ENCODE assay signal across 17 cellular contexts in genomic region chr10:77972148-77972547, GRCh38. TPM values are rescaled to one million over a fixed set of nuclear protein-coding genes. Genes with fewer than 3 reads are reported as not detected.
DNase-seq lines count a peak whose midpoint lies in the region; ATAC-seq and TF ChIP-seq lines count a peak whose summit lies in the region.
"Had no signal": no experiment of that assay in that cellular context is flagged by ENCODE, and none has a peak within 500 bp of the region (broad histone marks: within the 10 kb centered on the region; RNA-seq: fewer than 3 reads in every experiment).

No MANE protein-coding gene starts in this region.

- H3K4me1 ChIP-seq in fibroblast of lung (ENCODE audit: control insufficient read depth, extremely low read depth, insufficient read depth, low read length) (peaks cover 8% of the 10 kb centered on the region), gastrocnemius medialis (peaks cover 31 to 56% of the 10 kb centered on the region in 2 donors), right lobe of liver (peaks cover 0 to 20% (median 4%) of the 10 kb centered on the region in 4 donors), A673 (ENCODE audit: insufficient read depth, low read length, poor library complexity, severe bottlenecking) (peaks cover 5% of the 10 kb centered on the region)

- H3K27me3 ChIP-seq in fibroblast of lung (ENCODE audit: control insufficient read depth, insufficient read depth, low read length) (no peaks in the 10 kb centered on the region), gastrocnemius medialis (no peaks in the 10 kb centered on the region), right lobe of liver (no peaks in the 10 kb centered on the region), A673 (replicated peaks; ENCODE audit: insufficient read depth, low read depth, low read length, poor library complexity) (no peaks in the 10 kb centered on the region)

- no peak overlapping the region for H2AFZ ChIP-seq in fibroblast of lung (ENCODE audit: low read length)

- TF ChIP-seq POLR2A in gastrocnemius medialis (IDR thresholded peaks at IDR 0.05), result no peak
- no peak for TF ChIP-seq POLR2A in right lobe of liver (IDR thresholded peaks at IDR 0.05)

- no peaks in the 10 kb centered on the region for H4K20me1 ChIP-seq in fibroblast of lung (ENCODE audit: control insufficient read depth, extremely low read depth, insufficient read depth, low read length)

- CTCF ChIA-PET in RWPE1 (lab: Yijun Ruan, JAX), result interaction anchor here (0.6 to 1.2 kb wide), 3 partner anchors 33 to 138 kb away, joined by 3 to 7 read pairs (median 5); no protein-coding TSS in a partner anchor
- CTCF ChIA-PET in A673 (lab: Charles Lee), result interaction anchor here (0.6 kb wide), 1 partner anchor 34 kb away, joined by 3 read pairs; no protein-coding TSS in a partner anchor

- POLR2A ChIA-PET in RWPE1 (lab: Yijun Ruan, JAX; ENCODE audit: low non-redundant PET), result no interaction called here
- POLR2A ChIA-PET in A673 (lab: Charles Lee; ENCODE audit: low non-redundant PET), result no interaction called here

- BruUV-seq in A673 (replicated peaks; lab: Mats Ljungman, UMichigan), result no TSS peak

- H3K27ac ChIP-seq in RWPE1, result peak overlapping the region; percentile 72
- H3K27ac ChIP-seq in fibroblast of lung (ENCODE audit: insufficient read depth, low read length), result peak overlapping the region; percentile 82
- peak overlapping the region; percentile 86 to 95 (median 90) for H3K27ac ChIP-seq in gastrocnemius medialis
- H3K27ac ChIP-seq in right lobe of liver, result peak overlapping the region in 1 of 3 donors; percentile 75
- no peak overlapping the region for H3K27ac ChIP-seq in A673 (ENCODE audit: low read depth, low read length, poor library complexity, severe bottlenecking)

- in situ Hi-C loops in gastrocnemius medialis (cut with MboI; ENCODE audit: low sequenced_read_pairs in 4 of 4), result no loop called here

- H3K4me3 ChIP-seq in AG10803 (ENCODE audit: low read length) (no peak overlapping the region), fibroblast of lung (replicated peaks in 1 of 4; ENCODE audit: control extremely low read depth in 1 of 4, insufficient read depth in 1 of 4, low read depth in 3 of 4, low read length in 4 of 4) (no peak overlapping the region), gastrocnemius medialis (no peak overlapping the region), right lobe of liver (no peak overlapping the region), A673 (ENCODE audit: low read depth, low read length, poor library complexity, severe bottlenecking) (no peak overlapping the region)

- no peak overlapping the region for H3K9ac ChIP-seq in fibroblast of lung (ENCODE audit: insufficient read depth, low read length)

- H3K79me2 ChIP-seq in fibroblast of lung (ENCODE audit: control insufficient read depth, insufficient read depth, low read length), result no peaks in the 10 kb centered on the region

- no peak overlapping the region for H3K4me2 ChIP-seq in fibroblast of lung (ENCODE audit: extremely low read depth, insufficient read depth, low read length)

- DNase-seq in AG10803 (ENCODE audit: low read depth) (no peak), RWPE1 (ENCODE audit: low spot score) (no peak), fibroblast of lung (ENCODE audit: low read depth in 2 of 2) (peak in 1 of 2 donors; percentile 21), gastrocnemius medialis (no peak), right lobe of liver (no peak), NCI-H2081 (lab: John Stamatoyannopoulos, UW) (no peak), HK-2 (ENCODE audit: unreplicated experiment) (no peak), A673 (ENCODE audit: low spot score) (no peak)
- DNase-seq: activated naive CD8-positive, alpha-beta T cell treated with anti-CD3 and anti-CD28 coated beads, Interleukin-2, amount 10 ng/mL, durations not matched to agents 7 days and 5 days; AML-193; Calu3; GF-D8; NCI-H1436 treated with DMSO at 0.1 percent for 48 hours; NCI-H345; NK-92 treated with Interleukin-12 subunit alpha and Interleukin-12 subunit beta, amount 100 ng/mL, for 24 hours; Right ventricle myocardium superior; stimulated activated naive CD4-positive, alpha-beta T cell treated with Interleukin-2 at 50 U/mL for 16 hours had no signal

- intact Hi-C loops in gastrocnemius medialis (cut with DNase I; ENCODE audit: low total_unique reads), result loop anchor here (2.0 to 5.0 kb wide), 2 partner anchors 45 to 1470 kb away; partner anchors contain the start of gene DLG5
- intact Hi-C loops in right lobe of liver (cut with DNase I), result no loop called here
- intact Hi-C loops in A673 (cut with micrococcal nuclease; ENCODE audit: unreplicated experiment), result no loop called here

- TF ChIP-seq CTCF in AG10803 (conservative IDR thresholded peaks at IDR 0.05; ENCODE audit: low read length) (0 out of 2 replicates have a peak, but pooled peaks have one; percentile 3), RWPE1 (conservative IDR thresholded peaks at IDR 0.05; ENCODE audit: low read depth) (no peak), fibroblast of lung (conservative IDR thresholded peaks at IDR 0.05 in 1 of 2, IDR thresholded peaks at IDR 0.05 in 1 of 2; ENCODE audit: low read depth in 1 of 2, low read length in 2 of 2) (no peak), gastrocnemius medialis (IDR thresholded peaks at IDR 0.05 in 4 of 5, conservative IDR thresholded peaks at IDR 0.05 in 1 of 5) (no peak), right lobe of liver (IDR thresholded peaks at IDR 0.05) (no peak), A673 (conservative IDR thresholded peaks at IDR 0.05; ENCODE audit: low read depth, low read length) (no peak)

- 89% methylated on average over 4 of the region's 5 CpGs for WGBS in right lobe of liver (ENCODE audit: insufficient coverage, low coverage, low lambda C conversion rate, missing lambda C conversion rate)

- ATAC-seq in gastrocnemius medialis (peak; percentile 13 to 16), right lobe of liver (no peak)

- H3K36me3 ChIP-seq in fibroblast of lung (ENCODE audit: control insufficient read depth, insufficient read depth, low read length), result peaks cover 2% of the 10 kb centered on the region
- H3K36me3 ChIP-seq in gastrocnemius medialis, result peaks cover 0 to 10% of the 10 kb centered on the region in 2 donors
- peaks cover 0 to 10% (median 3%) of the 10 kb centered on the region in 4 donors for H3K36me3 ChIP-seq in right lobe of liver
- H3K36me3 ChIP-seq in A673 (ENCODE audit: insufficient read depth, low read length, poor library complexity, severe bottlenecking), result peaks cover 9% of the 10 kb centered on the region

- H3K9me3 ChIP-seq in fibroblast of lung (ENCODE audit: control insufficient read depth, insufficient read depth, low read depth, low read length), result no peaks in the 10 kb centered on the region
- no peaks in the 10 kb centered on the region for H3K9me3 ChIP-seq in gastrocnemius medialis
- no peaks in the 10 kb centered on the region for H3K9me3 ChIP-seq in right lobe of liver
- no peaks in the 10 kb centered on the region for H3K9me3 ChIP-seq in A673 (ENCODE audit: low read depth, low read length, poor library complexity, severe bottlenecking)

RNA-seq across cellular contexts. Expression of gene DLG5, which starts 45.6 kb away (rescaled TPM):
- total RNA-seq in fibroblast of lung, result 40.1 and 40.8 TPM in 2 replicates
- 15.3 and 22.9 TPM in 2 replicates for polyA plus RNA-seq in fibroblast of lung
- polyA plus RNA-seq in fibroblast of lung (2012), result 24.4 and 29.7 TPM in 2 replicates
- 80.9 and 123 TPM in 2 replicates for polyA minus RNA-seq in fibroblast of lung (ENCODE audit: low replicate concordance)
- total RNA-seq in gastrocnemius medialis, result 10 to 100 TPM; 28.6 to 51.2 (median 40.3) TPM
- 1 to 10 TPM; 5.6 to 8.8 (median 7.6) TPM for total RNA-seq in right lobe of liver
- total RNA-seq in A673 (2021), result 44.0 and 47.6 TPM in 2 replicates

RNA-seq across cellular contexts. Expression of gene POLR3A, which starts 57.2 kb away (rescaled TPM):
- total RNA-seq in fibroblast of lung (14.1 and 16.8 TPM in 2 replicates), gastrocnemius medialis (10 to 100 TPM; 11.0 to 17.4 (median 15.5) TPM), right lobe of liver (1 to 10 TPM; 5.5 to 8.5 (median 6.4) TPM), A673 (2021) (27.3 and 27.8 TPM in 2 replicates)
- 11.6 and 17.1 TPM in 2 replicates for polyA plus RNA-seq in fibroblast of lung
- polyA plus RNA-seq in fibroblast of lung (2012), result 9.4 and 12.2 TPM in 2 replicates
- 15.7 and 16.1 TPM in 2 replicates for polyA minus RNA-seq in fibroblast of lung (ENCODE audit: low replicate concordance)

Comparison
In these comparisons a context has a peak if more than half of its experiments do, and no peak if none do; other contexts are left out.
1. ATAC-seq: peak in gastrocnemius medialis (2 of 2); none in right lobe of liver (0 of 4).